Comparison of ENCODE assay signal across 10 cellular contexts in the genomic region with DNA sequence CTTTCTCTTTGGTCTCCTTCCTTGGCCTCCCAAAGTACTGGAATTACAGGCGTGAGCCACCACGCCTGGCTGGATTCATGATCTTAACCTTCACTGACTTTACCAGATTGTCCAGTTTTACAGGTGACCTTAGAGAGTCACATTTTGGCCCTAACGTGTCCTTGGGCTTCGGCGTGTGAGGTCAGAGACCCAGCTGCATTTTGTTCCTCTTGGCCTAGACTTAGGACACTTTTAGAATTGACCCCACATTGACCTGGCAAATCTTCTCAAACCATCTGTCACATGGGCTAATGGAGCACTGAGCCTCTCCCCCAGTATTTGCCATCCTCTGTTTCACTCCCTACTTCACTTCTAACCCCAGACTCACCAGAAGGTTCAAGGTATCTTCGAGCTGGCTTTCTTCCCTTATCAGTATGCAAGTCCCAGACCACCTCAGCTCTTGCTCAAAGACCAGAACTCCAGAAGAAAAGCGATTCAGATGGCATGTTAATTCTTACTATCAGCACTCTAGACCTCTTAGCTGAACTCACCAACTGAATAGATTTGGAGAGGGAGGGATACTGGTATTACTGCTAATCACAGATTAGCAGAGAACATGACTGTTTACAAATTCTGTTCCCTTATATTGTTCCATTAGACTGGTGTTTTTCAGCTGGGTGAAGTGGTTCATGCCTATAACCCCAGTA. TPM values are rescaled to one million over a fixed set of nuclear protein-coding genes. Genes with fewer than 3 reads are reported as not detected.
DNase-seq lines count a peak whose midpoint lies in the region; ATAC-seq and TF ChIP-seq lines count a peak whose summit lies in the region.
"Had no signal": no experiment of that assay in that cellular context is flagged by ENCODE, and none has a peak within 500 bp of the region (broad histone marks: within the 10 kb centered on the region; RNA-seq: fewer than 3 reads in every experiment).

No MANE protein-coding gene starts in this region.

- no peak for TF ChIP-seq CTCF in RWPE1 (conservative IDR thresholded peaks at IDR 0.05; ENCODE audit: low read depth)
- no peak for TF ChIP-seq CTCF in endothelial cell (IDR thresholded peaks at IDR 0.05; ENCODE audit: unreplicated experiment)
- TF ChIP-seq CTCF in spleen (IDR thresholded peaks at IDR 0.05 in 8 of 11, conservative IDR thresholded peaks at IDR 0.05 in 3 of 11) = no peak

- ATAC-seq in HG02571 (IDR thresholded peaks at IDR 0.05; ENCODE audit: unreplicated experiment) (no peak), GM21576 (IDR thresholded peaks at IDR 0.05; ENCODE audit: unreplicated experiment) (no peak)

- H3K27me3 ChIP-seq in spleen (replicated peaks in 1 of 7) = no peaks in the 10 kb centered on the region
- H3K27me3 ChIP-seq: neutrophil had no signal

- H3K4me3 ChIP-seq in spleen = no peak overlapping the region

- H3K4me1 ChIP-seq in spleen = peaks cover 31 to 66% (median 44%) of the 10 kb centered on the region in 6 donors

- DNase-seq in DMS 273 (lab: John Stamatoyannopoulos, UW; ENCODE audit: unreplicated experiment) (peak; percentile 45), DMS 273 treated with DMSO at 0.1 percent for 48 hours (lab: John Stamatoyannopoulos, UW) (no peak), RWPE1 (ENCODE audit: low spot score) (no peak), endothelial cell (ENCODE audit: low spot score) (no peak), spleen (peak; percentile 66), activated gamma-delta T cell (lab: John Stamatoyannopoulos, UW) (no peak)
- DNase-seq: 8988T had no signal

- peaks cover 17% of the 10 kb centered on the region for H3K4me1 Mint-ChIP-seq in endothelial cell (ENCODE audit: unreplicated experiment)

- H3K27me3 Mint-ChIP-seq in endothelial cell (ENCODE audit: unreplicated experiment) = peaks cover 11% of the 10 kb centered on the region

- CTCF ChIA-PET in RWPE1 (lab: Yijun Ruan, JAX) = interaction anchor here (0.6 kb wide), 1 partner anchor 1116 kb away, joined by 10 read pairs; no protein-coding TSS in a partner anchor

- H3K4me3 Mint-ChIP-seq in endothelial cell (ENCODE audit: unreplicated experiment) = peak overlapping the region; percentile 58

- WGBS in spleen, 5 donors = 67 to 78% (median 72%) methylated on average over 7 of the region's 7 CpGs

- TF ChIP-seq POLR2A in spleen (IDR thresholded peaks at IDR 0.05) = no peak

- H3K9me3 Mint-ChIP-seq in endothelial cell (ENCODE audit: unreplicated experiment) = no peaks in the 10 kb centered on the region

- POLR2A ChIA-PET in RWPE1 (lab: Yijun Ruan, JAX; ENCODE audit: low non-redundant PET) = no interaction called here

- H3K9me3 ChIP-seq in spleen = no peaks in the 10 kb centered on the region
- H3K9me3 ChIP-seq: neutrophil had no signal

- H3K27ac Mint-ChIP-seq in endothelial cell (ENCODE audit: unreplicated experiment) = peak overlapping the region; percentile 19

- H3K36me3 ChIP-seq in spleen = no peaks in the 10 kb centered on the region
- H3K36me3 ChIP-seq: neutrophil had no signal

- intact Hi-C loops in spleen (cut with DNase I; ENCODE audit: low total_unique reads) = loop anchor here (5.0 kb wide), 1 partner anchor 37 kb away; no protein-coding TSS in a partner anchor

- H3K27ac ChIP-seq in RWPE1 (peak overlapping the region; percentile 88), spleen (peak overlapping the region; percentile 33 to 99 (median 96))

- H3K36me3 Mint-ChIP-seq in endothelial cell (ENCODE audit: low read depth, unreplicated experiment) = peaks cover 4% of the 10 kb centered on the region

RNA-seq across cellular contexts. Expression of gene CYTH1, which starts 1.8 kb away (rescaled TPM):
- 73.3 TPM for total RNA-seq in endothelial cell (ENCODE audit: unreplicated experiment)
- 100 to 1,000 TPM; 119 to 169 (median 138) TPM for total RNA-seq in spleen
- polyA plus RNA-seq in spleen = 100 to 1,000 TPM in 1 of 3 donors, 10 to 100 TPM in 2; 66.9 to 102 (median 79.4) TPM

RNA-seq across cellular contexts. Expression of gene USP36, which starts 56.8 kb away (rescaled TPM):
- total RNA-seq in endothelial cell (ENCODE audit: unreplicated experiment) = 56.7 TPM
- total RNA-seq in spleen = 10 to 100 TPM; 38.0 to 95.0 (median 60.1) TPM
- polyA plus RNA-seq in spleen = 10 to 100 TPM; 13.4 to 26.1 (median 25.0) TPM

Comparison
In these comparisons a context has a peak if more than half of its experiments do, and no peak if none do; other contexts are left out.
1. DNase-seq: peak in DMS 273 (single experiment) and spleen (single experiment); none in DMS 273 treated with DMSO at 0.1 percent for 48 hours (single experiment), RWPE1 (single experiment), endothelial cell (single experiment) and activated gamma-delta T cell (single experiment).